1 cellular context compared by ENCODE assay signal in the genomic region with DNA sequence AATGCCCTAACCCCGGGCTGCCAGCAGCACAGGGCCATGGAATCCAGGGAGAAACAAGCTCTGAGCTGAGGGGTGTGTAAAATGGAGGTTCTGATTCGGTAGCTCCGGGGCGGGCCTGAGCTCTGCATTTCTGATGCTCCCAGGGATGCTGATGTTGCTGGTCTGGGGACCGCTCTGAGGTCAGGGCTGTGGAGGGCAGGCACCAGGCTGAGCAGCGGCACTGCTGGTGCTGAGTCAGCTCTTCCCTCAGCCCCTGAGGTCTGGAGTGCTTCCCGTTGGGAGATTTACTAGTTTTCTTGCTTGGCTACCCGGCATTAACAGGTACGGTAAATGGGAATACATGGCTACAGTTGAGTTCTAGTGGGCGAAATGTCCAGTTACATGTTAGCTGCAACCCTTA.
TF ChIP-seq lines count a peak whose summit lies in the region.

No MANE protein-coding gene starts in this region.

TF ChIP-seq in WTC11, 78 proteins besides CTCF, POLR2A, EP300 and RAD21 (continued from another document):
- TF ChIP-seq, protein P1, sequence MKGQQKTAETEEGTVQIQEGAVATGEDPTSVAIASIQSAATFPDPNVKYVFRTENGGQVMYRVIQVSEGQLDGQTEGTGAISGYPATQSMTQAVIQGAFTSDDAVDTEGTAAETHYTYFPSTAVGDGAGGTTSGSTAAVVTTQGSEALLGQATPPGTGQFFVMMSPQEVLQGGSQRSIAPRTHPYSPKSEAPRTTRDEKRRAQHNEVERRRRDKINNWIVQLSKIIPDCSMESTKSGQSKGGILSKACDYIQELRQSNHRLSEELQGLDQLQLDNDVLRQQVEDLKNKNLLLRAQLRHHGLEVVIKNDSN (CRISPR knock-in tag; IDR thresholded peaks at IDR 0.05) = no peak
- TF ChIP-seq HMGA2 (CRISPR knock-in tag; IDR thresholded peaks at IDR 0.05) = no peak
- TF ChIP-seq NFYB (CRISPR knock-in tag; conservative IDR thresholded peaks at IDR 0.05; ENCODE audit: low read depth) = no peak
